ENCODE assay signal across 14 cellular contexts in the genomic region with DNA sequence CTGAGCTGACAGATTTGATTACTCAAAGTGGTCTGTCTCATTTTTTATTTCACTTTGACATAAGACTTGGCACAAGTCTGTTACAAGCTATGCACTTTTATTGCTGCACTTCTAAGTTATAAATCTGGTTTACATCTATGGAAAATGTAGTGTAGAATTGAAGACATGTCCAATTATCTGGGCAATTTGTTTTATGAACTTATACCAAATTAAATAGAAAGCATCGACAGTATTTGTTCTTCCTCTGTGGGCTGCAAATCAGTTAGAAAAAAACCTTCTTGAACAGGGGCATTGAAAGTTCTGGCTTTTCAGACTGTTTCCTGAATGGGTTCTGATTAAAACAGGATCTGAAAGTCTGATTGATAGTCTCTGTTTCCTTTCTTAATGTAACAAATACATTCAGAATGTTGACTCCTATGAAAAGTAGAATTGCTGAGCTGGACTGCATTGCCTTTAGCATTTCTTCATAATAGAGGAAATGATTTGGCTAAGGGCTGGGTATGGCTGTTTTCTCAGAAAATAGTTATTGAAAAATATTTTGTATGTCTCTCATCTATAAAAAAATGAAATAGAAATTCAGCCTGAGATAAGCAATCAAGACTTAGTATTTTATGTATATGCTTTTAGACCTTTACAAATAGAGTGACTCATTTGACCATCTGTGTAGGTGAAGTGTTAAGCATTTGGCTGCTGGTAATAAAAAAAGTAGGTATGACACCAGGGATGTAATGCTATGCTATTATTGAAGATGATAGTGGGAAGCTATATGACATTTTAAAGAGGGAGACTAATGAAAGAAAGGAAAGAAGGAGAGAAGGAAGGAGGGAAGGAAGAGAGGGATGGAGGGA.
DNase-seq lines count a peak whose midpoint lies in the region; ATAC-seq and TF ChIP-seq lines count a peak whose summit lies in the region.
"Had no signal": no experiment of that assay in that cellular context is flagged by ENCODE, and none has a peak within 500 bp of the region (broad histone marks: within the 10 kb centered on the region; RNA-seq: fewer than 3 reads in every experiment).

No MANE protein-coding gene starts in this region.

- H3K4me2 ChIP-seq in smooth muscle cell = no peak overlapping the region

- H3K36me3 ChIP-seq in smooth muscle cell (ENCODE audit: low read depth) = no peaks in the 10 kb centered on the region
- H3K36me3 ChIP-seq: upper lobe of left lung had no signal

- DNase-seq in CD1c-positive myeloid dendritic cell (ENCODE audit: extremely low spot score) (peak; percentile 26), MV-4-11 (lab: John Stamatoyannopoulos, UW) (peak; percentile 51), fibroblast of mammary gland (ENCODE audit: low read depth) (peak; percentile 65), pons (ENCODE audit: low spot score) (peak; percentile 25), smooth muscle cell (lab: John Stamatoyannopoulos, UW; ENCODE audit: unreplicated experiment) (no peak), hippocampal formation (lab: John Stamatoyannopoulos, UW) (no peak)
- DNase-seq: activated CD4-positive, alpha-beta T cell treated with anti-CD3 and anti-CD28 coated beads, Interleukin-2, amount 10 ng/mL, durations not matched to agents 7 days and 5 days; activated T-cell treated with anti-CD3 and anti-CD28 coated beads, Interleukin-2, amount 50 U/mL, for 1 hour; DMS79; effector memory CD8-positive, alpha-beta T cell; GOT3; upper lobe of left lung had no signal

- no peaks in the 10 kb centered on the region for H3K9me3 ChIP-seq in smooth muscle cell (replicated peaks; ENCODE audit: low read depth)
- H3K9me3 ChIP-seq: upper lobe of left lung had no signal

- 69% methylated on average over 1 of the region's 1 CpG for WGBS in smooth muscle cell (ENCODE audit: low lambda C conversion rate)

- H4K20me1 ChIP-seq in smooth muscle cell (ENCODE audit: low read depth) = no peaks in the 10 kb centered on the region

- H3K79me2 ChIP-seq in smooth muscle cell (ENCODE audit: low read depth) = no peaks in the 10 kb centered on the region

- no peak for ATAC-seq in GM21529 (IDR thresholded peaks at IDR 0.05; ENCODE audit: unreplicated experiment)
- ATAC-seq: effector memory CD8-positive, alpha-beta T cell; stimulated activated effector memory CD8-positive, alpha-beta T cell treated with anti-CD3 and anti-CD28 coated beads, Interleukin-12 subunit alpha, Interleukin-12 subunit beta, amount 100 ng/mL, for 72 hours had no signal

- no peaks in the 10 kb centered on the region for H3K27me3 ChIP-seq in smooth muscle cell (ENCODE audit: low read depth)
- H3K27me3 ChIP-seq: upper lobe of left lung had no signal

- TF ChIP-seq CTCF in fibroblast of mammary gland (conservative IDR thresholded peaks at IDR 0.05; ENCODE audit: control insufficient read depth, insufficient read depth, low read depth, low read length) (no peak), smooth muscle cell (IDR thresholded peaks at IDR 0.05; ENCODE audit: borderline replicate concordance, insufficient read depth, poor library complexity, severe bottlenecking) (no peak)

- no peak overlapping the region for H3K9ac ChIP-seq in smooth muscle cell (ENCODE audit: low read depth)

- H3K4me1 ChIP-seq in smooth muscle cell (ENCODE audit: low read depth) = peaks cover 8% of the 10 kb centered on the region

- H3K4me3 ChIP-seq in fibroblast of mammary gland (ENCODE audit: control insufficient read depth, low read depth, low read length) = no peak overlapping the region
- H3K4me3 ChIP-seq in smooth muscle cell = no peak overlapping the region
- H3K4me3 ChIP-seq: upper lobe of left lung had no signal

- no peak overlapping the region for H2AFZ ChIP-seq in smooth muscle cell (ENCODE audit: low read depth)

- H3F3A ChIP-seq in smooth muscle cell (ENCODE audit: low read depth) = no peaks in the 10 kb centered on the region

- H3K27ac ChIP-seq in smooth muscle cell (ENCODE audit: low read depth) = no peak overlapping the region
- H3K27ac ChIP-seq: upper lobe of left lung had no signal

Comparison
In these comparisons a context has a peak if more than half of its experiments do, and no peak if none do; other contexts are left out.
1. DNase-seq: peak in CD1c-positive myeloid dendritic cell (single experiment), MV-4-11 (single experiment), fibroblast of mammary gland (single experiment) and pons (single experiment); none in smooth muscle cell (single experiment) and hippocampal formation (0 of 2).